Comparison of ENCODE assay signal across 27 cellular contexts in genomic region chr10:61857746-61858145, GRCh38.
"Had no signal": no experiment of that assay in that cellular context is flagged by ENCODE, and none has a peak within 500 bp of the region (broad histone marks: within the 10 kb centered on the region; RNA-seq: fewer than 3 reads in every experiment).

No MANE protein-coding gene starts in this region.

- H3K27ac Mint-ChIP-seq: activated CD4-positive, alpha-beta memory T cell treated with anti-CD3 and anti-CD28 coated beads, Interleukin-2, amount 10 ng/mL, durations not matched to agents 7 days and 5 days; activated CD4-positive, alpha-beta T cell treated with anti-CD3 and anti-CD28 coated beads, Interleukin-2, amount 10 ng/mL, durations not matched to agents 7 days and 5 days; activated naive CD8-positive, alpha-beta T cell; activated T-helper 17 cell treated with anti-CD3 and anti-CD28 coated beads, Interleukin-2, amount 50 U/mL, for 72 hours; dendritic cell treated with granulocyte-macrophage colony-stimulating factor and Interleukin-4, amounts not matched to agents 40 ng/mL and 50 ng/mL, for 4 days; endodermal cell; WTC11 had no signal

- H3K4me3 Mint-ChIP-seq: activated CD4-positive, alpha-beta memory T cell treated with anti-CD3 and anti-CD28 coated beads, Interleukin-2, amount 10 ng/mL, durations not matched to agents 7 days and 5 days; activated CD4-positive, alpha-beta T cell treated with anti-CD3 and anti-CD28 coated beads, Interleukin-2, amount 10 ng/mL, durations not matched to agents 7 days and 5 days; activated naive CD8-positive, alpha-beta T cell; activated T-cell treated with anti-CD3 and anti-CD28 coated beads, Interleukin-2, amount 50 U/mL, for 4 hours; activated T-helper 17 cell treated with anti-CD3 and anti-CD28 coated beads, Interleukin-2, amount 50 U/mL, for 72 hours; central memory CD8-positive, alpha-beta T cell; dendritic cell treated with granulocyte-macrophage colony-stimulating factor and Interleukin-4, amounts not matched to agents 40 ng/mL and 50 ng/mL, for 4 days; endodermal cell; WTC11 had no signal

- H3K4me3 ChIP-seq: coronary artery, dorsolateral prefrontal cortex had no signal

- H3K27me3 ChIP-seq: brain microvascular endothelial cell had no signal

- H3K36me3 Mint-ChIP-seq: WTC11 had no signal

- DNase-seq: activated CD4-positive, alpha-beta memory T cell treated with anti-CD3 and anti-CD28 coated beads, Interleukin-2, amount 10 ng/mL, durations not matched to agents 7 days and 5 days; activated CD4-positive, alpha-beta T cell treated with anti-CD3 and anti-CD28 coated beads for 1 hour; activated CD4-positive, alpha-beta T cell treated with anti-CD3 and anti-CD28 coated beads for 4 hours; activated CD4-positive, alpha-beta T cell treated with anti-CD3 and anti-CD28 coated beads, Interleukin-2, amount 10 ng/mL, durations not matched to agents 7 days and 5 days; activated CD4-positive, alpha-beta T cell treated with anti-CD3 and anti-CD28 coated beads, Interleukin-2, amount 50 U/mL, for 4 hours; activated effector memory CD4-positive, alpha-beta T cell treated with Interleukin-2 at 50 U/mL for 16 hours; activated gamma-delta T cell treated with Interleukin-2 at 50 U/mL for 16 hours; activated naive CD4-positive, alpha-beta T cell treated with anti-CD3 and anti-CD28 coated beads, Interleukin-2, amount 50 U/mL, for 16 hours; activated naive CD4-positive, alpha-beta T cell treated with Interleukin-2 at 50 U/mL for 16 hours; activated T-cell treated with anti-CD3 and anti-CD28 coated beads, Interleukin-2, amount 50 U/mL, for 4 hours; amniotic stem cell; anterior cingulate cortex; brain microvascular endothelial cell; dorsolateral prefrontal cortex; effector memory CD4-positive, alpha-beta T cell; endodermal cell; foreskin fibroblast; head of caudate nucleus; T-helper 2 cell had no signal

- H3K27ac ChIP-seq: brain microvascular endothelial cell, coronary artery, dorsolateral prefrontal cortex, VCaP had no signal

- H3K4me1 Mint-ChIP-seq: activated CD4-positive, alpha-beta memory T cell treated with anti-CD3 and anti-CD28 coated beads, Interleukin-2, amount 10 ng/mL, durations not matched to agents 7 days and 5 days; activated CD4-positive, alpha-beta T cell treated with anti-CD3 and anti-CD28 coated beads, Interleukin-2, amount 10 ng/mL, durations not matched to agents 7 days and 5 days; activated T-helper 17 cell treated with anti-CD3 and anti-CD28 coated beads, Interleukin-2, amount 50 U/mL, for 72 hours; central memory CD8-positive, alpha-beta T cell; endodermal cell had no signal

- H3K27me3 Mint-ChIP-seq: activated CD4-positive, alpha-beta memory T cell treated with anti-CD3 and anti-CD28 coated beads, Interleukin-2, amount 10 ng/mL, durations not matched to agents 7 days and 5 days; activated CD4-positive, alpha-beta T cell treated with anti-CD3 and anti-CD28 coated beads, Interleukin-2, amount 10 ng/mL, durations not matched to agents 7 days and 5 days; central memory CD8-positive, alpha-beta T cell had no signal

- H3K9me3 Mint-ChIP-seq: activated CD4-positive, alpha-beta memory T cell treated with anti-CD3 and anti-CD28 coated beads, Interleukin-2, amount 10 ng/mL, durations not matched to agents 7 days and 5 days; activated CD4-positive, alpha-beta T cell treated with anti-CD3 and anti-CD28 coated beads, Interleukin-2, amount 10 ng/mL, durations not matched to agents 7 days and 5 days; activated T-cell treated with anti-CD3 and anti-CD28 coated beads, Interleukin-2, amount 50 U/mL, for 4 hours; activated T-helper 17 cell treated with anti-CD3 and anti-CD28 coated beads, Interleukin-2, amount 50 U/mL, for 72 hours; central memory CD8-positive, alpha-beta T cell; dendritic cell treated with granulocyte-macrophage colony-stimulating factor and Interleukin-4, amounts not matched to agents 40 ng/mL and 50 ng/mL, for 4 days; endodermal cell had no signal

- ATAC-seq: activated T-helper 17 cell treated with anti-CD3 and anti-CD28 coated beads, Interleukin-2, amount 50 U/mL, for 72 hours; esophagus mucosa; WTC11 had no signal

- H3K36me3 ChIP-seq: brain microvascular endothelial cell had no signal
